8 cellular contexts compared by ENCODE assay signal in the genomic region with DNA sequence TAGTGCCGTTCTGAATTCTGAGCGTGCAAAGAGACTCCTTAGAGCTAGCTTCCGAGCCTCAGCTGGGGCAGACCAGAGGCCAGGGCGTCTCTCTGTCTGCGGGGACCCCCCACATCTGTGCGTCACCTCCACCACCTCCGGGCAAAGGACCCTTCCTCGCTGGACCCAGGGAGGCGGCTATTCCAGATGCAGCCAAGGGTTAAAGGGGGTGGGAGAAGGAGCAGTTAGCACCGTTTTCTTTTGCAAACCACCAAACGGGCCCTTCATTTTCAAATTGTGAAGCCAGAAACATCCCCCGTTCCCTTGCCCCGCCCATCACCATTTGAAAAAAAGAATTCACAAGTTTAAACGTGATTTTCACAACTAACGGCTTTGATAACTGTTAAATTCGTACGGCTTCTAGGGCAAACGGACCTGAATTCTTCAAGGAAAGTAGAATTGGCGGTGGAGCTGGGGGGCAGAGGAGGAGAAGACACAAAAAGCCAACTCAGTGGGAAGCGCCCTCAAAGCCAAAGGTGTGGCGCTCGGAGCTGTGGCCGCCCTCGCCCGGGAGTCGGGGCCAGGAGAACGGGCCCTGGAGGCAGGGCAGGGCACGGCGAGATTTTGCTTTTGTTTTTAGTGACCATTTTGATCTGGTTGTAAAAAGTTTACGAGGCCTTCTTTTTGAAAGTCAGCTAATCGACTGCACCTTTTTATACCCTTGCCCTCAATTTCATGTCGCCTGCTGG. TPM values are rescaled to one million over a fixed set of nuclear protein-coding genes. Genes with fewer than 3 reads are reported as not detected.
A peak's percentile ranks its signal among the peaks of the same experiment; 100 is the strongest.
DNase-seq lines count a peak whose midpoint lies in the region; ATAC-seq and TF ChIP-seq lines count a peak whose summit lies in the region.

No MANE protein-coding gene starts in this region.

- H3K4me3 Mint-ChIP-seq in CD8-positive, alpha-beta memory T cell, result peak overlapping the region; percentile 39 to 87 (median 71)
- H3K4me3 Mint-ChIP-seq in glutamatergic neuron (ENCODE audit: unreplicated experiment), result peak overlapping the region; percentile 93

- H3K27ac ChIP-seq in CD8-positive, alpha-beta memory T cell (ENCODE audit: low read depth, low read length), result no peak overlapping the region
- no peak overlapping the region for H3K27ac ChIP-seq in parathyroid adenoma

- H3K36me3 ChIP-seq in CD8-positive, alpha-beta memory T cell (ENCODE audit: insufficient read depth, low read length), result no peaks in the 10 kb centered on the region
- H3K36me3 ChIP-seq in parathyroid adenoma (ENCODE audit: control insufficient read depth, insufficient read depth, low read length), result no peaks in the 10 kb centered on the region

- peaks cover 28 to 38% (median 32%) of the 10 kb centered on the region in 3 donors for H3K4me1 Mint-ChIP-seq in CD8-positive, alpha-beta memory T cell
- H3K4me1 Mint-ChIP-seq in glutamatergic neuron (ENCODE audit: low read depth, unreplicated experiment), result peaks cover 5% of the 10 kb centered on the region

- no peak for DNase-seq in CD8-positive, alpha-beta memory T cell
- DNase-seq in glutamatergic neuron, result peak; percentile 20
- DNase-seq in anterior cingulate cortex (lab: John Stamatoyannopoulos, UW), result no peak
- no peak for DNase-seq in middle frontal gyrus (ENCODE audit: extremely low spot score, low spot score)
- DNase-seq in NCI-H82 treated with DMSO at 0.1 percent for 48 hours (lab: John Stamatoyannopoulos, UW; ENCODE audit: unreplicated experiment), result no peak

- peaks cover 0 to 1% (median 0%) of the 10 kb centered on the region in 3 donors for H3K36me3 Mint-ChIP-seq in CD8-positive, alpha-beta memory T cell
- H3K36me3 Mint-ChIP-seq in glutamatergic neuron (ENCODE audit: unreplicated experiment), result peaks cover 5% of the 10 kb centered on the region

- CTCF ChIA-PET in CD8-positive, alpha-beta memory T cell (lab: Charles Lee), result interaction anchor here (1.0 to 2.2 kb wide), 2 partner anchors 8 to 296 kb away, joined by 4 to 6 read pairs; no protein-coding TSS in a partner anchor

- no peak overlapping the region for H3K27ac Mint-ChIP-seq in CD8-positive, alpha-beta memory T cell
- no peak overlapping the region for H3K27ac Mint-ChIP-seq in glutamatergic neuron (ENCODE audit: unreplicated experiment)

- TF ChIP-seq CTCF in WI38 (IDR thresholded peaks at IDR 0.05; ENCODE audit: low read depth, low read length), result no peak
- TF ChIP-seq CTCF in glutamatergic neuron (IDR thresholded peaks at IDR 0.05; ENCODE audit: partially characterized antibody, unreplicated experiment), result no peak
- no peak for TF ChIP-seq CTCF in parathyroid adenoma (IDR thresholded peaks at IDR 0.05)

- no peaks in the 10 kb centered on the region for H3K9me3 ChIP-seq in CD8-positive, alpha-beta memory T cell (ENCODE audit: low read length)
- H3K9me3 ChIP-seq in parathyroid adenoma (ENCODE audit: control insufficient read depth, low read length), result no peaks in the 10 kb centered on the region

- no peaks in the 10 kb centered on the region for H3K79me2 ChIP-seq in parathyroid adenoma

- H3K9ac ChIP-seq in parathyroid adenoma, result no peak overlapping the region

- peak overlapping the region; percentile 0 for H3K4me3 ChIP-seq in CD8-positive, alpha-beta memory T cell (ENCODE audit: low read length)
- H3K4me3 ChIP-seq in WI38 (ENCODE audit: low read depth, low read length) (peak overlapping the region; percentile 78), parathyroid adenoma (ENCODE audit: low read depth, low read length) (peak overlapping the region; percentile 39)

- H3K27me3 ChIP-seq in CD8-positive, alpha-beta memory T cell (ENCODE audit: insufficient read depth, low read length, poor library complexity, severe bottlenecking), result peaks cover 53% of the 10 kb centered on the region
- peaks cover 9% of the 10 kb centered on the region for H3K27me3 ChIP-seq in parathyroid adenoma (ENCODE audit: control insufficient read depth, insufficient read depth, low read length)

- H3K4me1 ChIP-seq in CD8-positive, alpha-beta memory T cell (ENCODE audit: insufficient read depth, low read length), result peaks cover 14% of the 10 kb centered on the region
- H3K4me1 ChIP-seq in parathyroid adenoma, result no peaks in the 10 kb centered on the region

- H3K27me3 Mint-ChIP-seq in CD8-positive, alpha-beta memory T cell, result peaks cover 73 to 87% of the 10 kb centered on the region in 2 donors
- H3K27me3 Mint-ChIP-seq in glutamatergic neuron (ENCODE audit: unreplicated experiment), result peaks cover 23% of the 10 kb centered on the region

- H3K9me3 Mint-ChIP-seq in CD8-positive, alpha-beta memory T cell, result peaks cover 0 to 2% (median 0%) of the 10 kb centered on the region in 5 donors
- H3K9me3 Mint-ChIP-seq in glutamatergic neuron (ENCODE audit: unreplicated experiment), result peaks cover 10% of the 10 kb centered on the region

- POLR2A ChIA-PET in CD8-positive, alpha-beta memory T cell (lab: Charles Lee), result no interaction called here

- H3K4me2 ChIP-seq in parathyroid adenoma (ENCODE audit: low read length), result peak overlapping the region; percentile 52

- ATAC-seq in HG03039 (IDR thresholded peaks at IDR 0.05; ENCODE audit: unreplicated experiment), result no peak

- peak overlapping the region; percentile 16 for H2AFZ ChIP-seq in parathyroid adenoma

RNA-seq across cellular contexts. Expression of gene PDGFRA, which starts 3.3 kb away (rescaled TPM):
- not detected for total RNA-seq in CD8-positive, alpha-beta memory T cell
- polyA plus RNA-seq in CD8-positive, alpha-beta memory T cell, result not detected
- 14.1 TPM for total RNA-seq in glutamatergic neuron (ENCODE audit: unreplicated experiment)

Comparison
In these comparisons a context has a peak if more than half of its experiments do, and no peak if none do; other contexts are left out.
1. H3K4me3 ChIP-seq: peak in every context shown above with its lines; median percentile 78 in WI38; 39 in parathyroid adenoma; 0 in CD8-positive, alpha-beta memory T cell.
2. RNA of gene PDGFRA, which starts 3.3 kb away (total RNA-seq): 14.1 TPM in glutamatergic neuron (single experiment); not detected in CD8-positive, alpha-beta memory T cell; every median in the first group is over 10 times any median in the second.